20 cellular contexts compared by ENCODE assay signal in genomic region chr22:47295982-47296381, GRCh38.
DNase-seq lines count a peak whose midpoint lies in the region; ATAC-seq and TF ChIP-seq lines count a peak whose summit lies in the region.
"Had no signal": no experiment of that assay in that cellular context is flagged by ENCODE, and none has a peak within 500 bp of the region (broad histone marks: within the 10 kb centered on the region; RNA-seq: fewer than 3 reads in every experiment).

No MANE protein-coding gene starts in this region.

- H3K4me3 ChIP-seq in endodermal cell (ENCODE audit: low read length), result no peak overlapping the region
- H3K4me3 ChIP-seq: BLaER1 treated with 17β-estradiol and CSF1 and Interleukin-3, amounts not matched to agents 10 nM and 100 nM; GM12878; GM23338 had no signal

- no peak overlapping the region for H3K27ac ChIP-seq in endodermal cell (ENCODE audit: low read depth, low read length)
- H3K27ac ChIP-seq: 22Rv1; BLaER1 treated with 17β-estradiol and CSF1 and Interleukin-3, amounts not matched to agents 10 nM and 100 nM had no signal

- no peaks in the 10 kb centered on the region for H3K36me3 Mint-ChIP-seq in activated CD8-positive, alpha-beta memory T cell treated with anti-CD3 and anti-CD28 coated beads, Interleukin-2, amount 10 ng/mL, durations not matched to agents 7 days and 5 days
- no peaks in the 10 kb centered on the region for H3K36me3 Mint-ChIP-seq in endodermal cell (ENCODE audit: low read depth)
- no peaks in the 10 kb centered on the region for H3K36me3 Mint-ChIP-seq in osteocyte (ENCODE audit: unreplicated experiment)
- H3K36me3 Mint-ChIP-seq in type B pancreatic cell, result no peaks in the 10 kb centered on the region
- H3K36me3 Mint-ChIP-seq in CD14-positive monocyte, result no peaks in the 10 kb centered on the region
- H3K36me3 Mint-ChIP-seq: CD4-positive, alpha-beta memory T cell had no signal

- no peaks in the 10 kb centered on the region for H3K27me3 Mint-ChIP-seq in activated CD8-positive, alpha-beta memory T cell treated with anti-CD3 and anti-CD28 coated beads, Interleukin-2, amount 10 ng/mL, durations not matched to agents 7 days and 5 days
- H3K27me3 Mint-ChIP-seq in endodermal cell (ENCODE audit: insufficient read depth) (no peaks in the 10 kb centered on the region), osteocyte (ENCODE audit: unreplicated experiment) (no peaks in the 10 kb centered on the region), type B pancreatic cell (no peaks in the 10 kb centered on the region), CD14-positive monocyte (ENCODE audit: low read depth in 3 of 3) (peaks cover 0 to 6% (median 1%) of the 10 kb centered on the region in 3 donors)

- WGBS in endodermal cell (ENCODE audit: insufficient coverage in 1 of 2, insufficient read length in 1 of 2), 2 experiments, result 85 to 97% methylated on average over 4 to 10 of the region's 10 CpGs

- no peaks in the 10 kb centered on the region for H3K27me3 ChIP-seq in endodermal cell (ENCODE audit: control insufficient read depth, insufficient read depth, low read length, poor library complexity, severe bottlenecking)
- H3K27me3 ChIP-seq: BE2C; BLaER1 treated with 17β-estradiol and CSF1 and Interleukin-3, amounts not matched to agents 10 nM and 100 nM had no signal

- H3K4me1 ChIP-seq in endodermal cell (ENCODE audit: control insufficient read depth, insufficient read depth, low read length), result no peaks in the 10 kb centered on the region
- H3K4me1 ChIP-seq: BE2C; BLaER1 treated with 17β-estradiol and CSF1 and Interleukin-3, amounts not matched to agents 10 nM and 100 nM; Caco-2 had no signal

- CTCF ChIA-PET in activated CD8-positive, alpha-beta memory T cell treated with anti-CD3 and anti-CD28 coated beads, Interleukin-2, amount 10 ng/mL, durations not matched to agents 7 days and 5 days (lab: Charles Lee), result no interaction called here

- no peak overlapping the region for H3K9ac ChIP-seq in endodermal cell (ENCODE audit: extremely low read depth, low read length, poor library complexity, severe bottlenecking)
- H3K9ac ChIP-seq: BLaER1 treated with 17β-estradiol and CSF1 and Interleukin-3, amounts not matched to agents 10 nM and 100 nM had no signal

- no peaks in the 10 kb centered on the region for H3K4me1 Mint-ChIP-seq in activated CD8-positive, alpha-beta memory T cell treated with anti-CD3 and anti-CD28 coated beads, Interleukin-2, amount 10 ng/mL, durations not matched to agents 7 days and 5 days
- H3K4me1 Mint-ChIP-seq in endodermal cell (no peaks in the 10 kb centered on the region), osteocyte (ENCODE audit: unreplicated experiment) (no peaks in the 10 kb centered on the region), type B pancreatic cell (ENCODE audit: unreplicated experiment) (no peaks in the 10 kb centered on the region), CD14-positive monocyte (no peaks in the 10 kb centered on the region)
- H3K4me1 Mint-ChIP-seq: GM23338, H9 had no signal

- H3K9me3 Mint-ChIP-seq in activated CD8-positive, alpha-beta memory T cell treated with anti-CD3 and anti-CD28 coated beads, Interleukin-2, amount 10 ng/mL, durations not matched to agents 7 days and 5 days (ENCODE audit: low read depth), result no peaks in the 10 kb centered on the region
- peaks cover 98% of the 10 kb centered on the region for H3K9me3 Mint-ChIP-seq in endodermal cell
- peaks cover 24% of the 10 kb centered on the region for H3K9me3 Mint-ChIP-seq in osteocyte (ENCODE audit: unreplicated experiment)
- peaks cover 8% of the 10 kb centered on the region for H3K9me3 Mint-ChIP-seq in type B pancreatic cell
- peaks cover 0 to 3% (median 2%) of the 10 kb centered on the region in 7 donors for H3K9me3 Mint-ChIP-seq in CD14-positive monocyte

- no peaks in the 10 kb centered on the region for H3K36me3 ChIP-seq in endodermal cell (ENCODE audit: control insufficient read depth, insufficient read depth, low read length)
- H3K36me3 ChIP-seq: BE2C; BLaER1 treated with 17β-estradiol and CSF1 and Interleukin-3, amounts not matched to agents 10 nM and 100 nM had no signal

- no peak overlapping the region for H3K27ac Mint-ChIP-seq in activated CD8-positive, alpha-beta memory T cell treated with anti-CD3 and anti-CD28 coated beads, Interleukin-2, amount 10 ng/mL, durations not matched to agents 7 days and 5 days
- no peak overlapping the region for H3K27ac Mint-ChIP-seq in endodermal cell
- H3K27ac Mint-ChIP-seq in osteocyte (ENCODE audit: unreplicated experiment), result no peak overlapping the region
- H3K27ac Mint-ChIP-seq in type B pancreatic cell, result no peak overlapping the region
- no peak overlapping the region for H3K27ac Mint-ChIP-seq in CD14-positive monocyte
- H3K27ac Mint-ChIP-seq: GM23338, H9 had no signal

- intact Hi-C loops in CD14-positive monocyte (cut with micrococcal nuclease), result no loop called here

- ATAC-seq in activated CD8-positive, alpha-beta memory T cell treated with anti-CD3 and anti-CD28 coated beads, Interleukin-2, amount 10 ng/mL, durations not matched to agents 7 days and 5 days, result no peak
- ATAC-seq: GM12878, GM23338, HCT116 had no signal

- TF ChIP-seq CTCF in endodermal cell (conservative IDR thresholded peaks at IDR 0.05) (no peak), osteocyte (IDR thresholded peaks at IDR 0.05) (no peak), type B pancreatic cell (conservative IDR thresholded peaks at IDR 0.05) (no peak), CD14-positive monocyte (IDR thresholded peaks at IDR 0.05) (no peak)

- peaks cover 52% of the 10 kb centered on the region for H3K9me3 ChIP-seq in endodermal cell (ENCODE audit: control insufficient read depth, low read length)
- H3K9me3 ChIP-seq: BE2C; BLaER1 treated with 17β-estradiol and CSF1 and Interleukin-3, amounts not matched to agents 10 nM and 100 nM; Caco-2 had no signal

- no peak overlapping the region for H3K4me3 Mint-ChIP-seq in activated CD8-positive, alpha-beta memory T cell treated with anti-CD3 and anti-CD28 coated beads, Interleukin-2, amount 10 ng/mL, durations not matched to agents 7 days and 5 days
- H3K4me3 Mint-ChIP-seq in endodermal cell (no peak overlapping the region), osteocyte (ENCODE audit: unreplicated experiment) (no peak overlapping the region), type B pancreatic cell (no peak overlapping the region), CD14-positive monocyte (no peak overlapping the region)
- H3K4me3 Mint-ChIP-seq: CD4-positive, alpha-beta memory T cell; GM23338 had no signal

- peak; percentile 30 for DNase-seq in activated CD8-positive, alpha-beta memory T cell treated with anti-CD3 and anti-CD28 coated beads, Interleukin-2, amount 10 ng/mL, durations not matched to agents 7 days and 5 days
- no peak for DNase-seq in activated CD8-positive, alpha-beta memory T cell treated with anti-CD3 and anti-CD28 coated beads, Interleukin-2, amount 50 U/mL, for 4 hours
- peak; percentile 17 for DNase-seq in endodermal cell
- peak; percentile 70 for DNase-seq in osteocyte (ENCODE audit: extremely low spot score, unreplicated experiment)
- DNase-seq in type B pancreatic cell (ENCODE audit: extremely low spot score, unreplicated experiment), result peak; percentile 44
- DNase-seq in CD14-positive monocyte (ENCODE audit: low spot score), result no peak
- DNase-seq in activated T-cell treated with anti-CD3 and anti-CD28 coated beads for 4 hours, result no peak
- DNase-seq in OCI-M2 (lab: John Stamatoyannopoulos, UW; ENCODE audit: unreplicated experiment), result no peak
- DNase-seq: AML-193; BE2C; Caco-2; CD4-positive, alpha-beta memory T cell; DMS153; DND-41; H9 had no signal

Comparison
In these comparisons a context has a peak if more than half of its experiments do, and no peak if none do; other contexts are left out.
1. DNase-seq: peak in activated CD8-positive, alpha-beta memory T cell treated with anti-CD3 and anti-CD28 coated beads, Interleukin-2, amount 10 ng/mL, durations not matched to agents 7 days and 5 days (single experiment), endodermal cell (single experiment), osteocyte (single experiment) and type B pancreatic cell (single experiment); none in activated CD8-positive, alpha-beta memory T cell treated with anti-CD3 and anti-CD28 coated beads, Interleukin-2, amount 50 U/mL, for 4 hours (single experiment), CD14-positive monocyte (single experiment), activated T-cell treated with anti-CD3 and anti-CD28 coated beads for 4 hours (single experiment) and OCI-M2 (single experiment).